ENCODE assay signal across 8 cellular contexts in the genomic region with DNA sequence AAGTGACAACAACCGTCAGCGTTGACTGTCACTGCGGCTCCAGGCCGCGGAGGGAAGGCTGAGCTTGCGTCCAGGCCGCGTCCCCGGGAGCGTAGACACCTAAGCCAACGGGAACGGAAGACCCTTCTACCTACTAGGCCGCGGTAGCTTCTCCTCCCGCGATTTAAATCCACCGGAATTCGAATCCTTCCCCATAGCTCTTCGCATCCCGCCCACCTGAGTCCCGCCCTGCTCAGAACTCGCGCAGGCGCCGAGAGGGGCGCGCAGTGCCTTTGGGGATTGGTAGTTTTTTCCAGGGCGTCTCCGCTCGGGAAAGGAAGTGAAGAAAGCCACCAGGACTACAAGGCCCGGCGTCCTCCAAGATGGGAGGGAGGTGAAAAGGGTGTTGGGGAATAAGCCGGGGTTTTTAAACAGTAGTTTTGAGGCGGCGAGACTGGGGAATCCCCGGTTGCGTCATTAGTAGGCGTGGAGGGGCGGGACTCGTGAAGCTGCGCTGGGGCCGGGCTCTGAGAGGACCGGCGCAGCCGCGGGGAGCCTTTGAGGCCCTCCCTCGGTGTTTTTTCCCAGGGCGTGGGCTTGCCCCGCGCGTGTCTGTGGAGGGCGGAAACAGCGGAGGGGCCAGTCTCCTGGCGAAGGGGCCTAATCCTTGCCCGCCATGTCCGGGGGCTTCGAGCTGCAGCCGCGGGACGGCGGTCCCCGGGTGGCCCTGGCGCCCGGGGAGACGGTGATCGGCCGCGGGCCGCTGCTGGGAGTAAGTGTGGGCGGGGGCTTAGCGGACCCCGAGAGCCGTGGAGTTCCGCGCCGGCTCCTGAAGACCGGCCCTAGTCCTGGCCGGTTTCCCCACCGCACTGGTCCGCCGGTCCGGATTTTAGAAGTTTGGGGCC. TPM values are rescaled to one million over a fixed set of nuclear protein-coding genes. Genes with fewer than 3 reads are reported as not detected.
A peak's percentile ranks its signal among the peaks of the same experiment; 100 is the strongest.
DNase-seq lines count a peak whose midpoint lies in the region; ATAC-seq and TF ChIP-seq lines count a peak whose summit lies in the region.

A gene with protein sequence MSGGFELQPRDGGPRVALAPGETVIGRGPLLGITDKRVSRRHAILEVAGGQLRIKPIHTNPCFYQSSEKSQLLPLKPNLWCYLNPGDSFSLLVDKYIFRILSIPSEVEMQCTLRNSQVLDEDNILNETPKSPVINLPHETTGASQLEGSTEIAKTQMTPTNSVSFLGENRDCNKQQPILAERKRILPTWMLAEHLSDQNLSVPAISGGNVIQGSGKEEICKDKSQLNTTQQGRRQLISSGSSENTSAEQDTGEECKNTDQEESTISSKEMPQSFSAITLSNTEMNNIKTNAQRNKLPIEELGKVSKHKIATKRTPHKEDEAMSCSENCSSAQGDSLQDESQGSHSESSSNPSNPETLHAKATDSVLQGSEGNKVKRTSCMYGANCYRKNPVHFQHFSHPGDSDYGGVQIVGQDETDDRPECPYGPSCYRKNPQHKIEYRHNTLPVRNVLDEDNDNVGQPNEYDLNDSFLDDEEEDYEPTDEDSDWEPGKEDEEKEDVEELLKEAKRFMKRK (plus strand): TSS at position 509 of the 884 bp plus-strand sequence. CDS start 147 bp downstream, at position 656.
A gene with protein sequence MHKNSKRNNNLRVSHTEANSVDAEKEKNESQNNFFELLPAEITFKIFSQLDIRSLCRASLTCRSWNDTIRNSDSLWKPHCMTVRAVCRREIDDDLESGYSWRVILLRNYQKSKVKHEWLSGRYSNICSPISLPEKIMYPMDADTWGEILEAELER (minus strand): TSS at position 218 of the 884 bp plus-strand sequence. CDS start 2,149 bp downstream, outside the sequence.

- peak within 1 kb of the TSS; percentile 89 for H3K4me3 ChIP-seq in H7 (ENCODE audit: insufficient read depth, low read depth, low read length)
- H3K4me3 ChIP-seq in Loucy (ENCODE audit: low read length, poor library complexity, severe bottlenecking), result peak within 1 kb of the TSS; percentile 90
- H3K4me3 ChIP-seq in RWPE2 (ENCODE audit: severe bottlenecking), result peak within 1 kb of the TSS; percentile 80

- H3K9me2 ChIP-seq in Loucy (replicated peaks; ENCODE audit: low read depth, low read length), result no peaks in the 10 kb centered on the region

- peak within 1 kb of the TSS; percentile 49 for H3K27ac ChIP-seq in RWPE2 (ENCODE audit: poor library complexity, severe bottlenecking)

- H3K79me2 ChIP-seq in Loucy (ENCODE audit: insufficient read depth, low read length), result peaks cover 24% of the 10 kb centered on the region

- DNase-seq in ELR (ENCODE audit: low read depth) (peak; percentile 100), H7 (peak; percentile 88), RWPE2 (ENCODE audit: low spot score) (peak; percentile 97), fibroblast of peridontal ligament (ENCODE audit: extremely low read depth) (peak; percentile 99)
- DNase-seq in activated effector memory CD4-positive, alpha-beta T cell treated with Interleukin-2 at 50 U/mL for 16 hours, result peak; percentile 98
- peak; percentile 90 to 99 (median 98) for DNase-seq in naive thymus-derived CD8-positive, alpha-beta T cell
- peak; percentile 98 for DNase-seq in stimulated activated naive B cell treated with anti-CD40 and anti-IgM and Interleukin-4, amounts not matched to agents 10 μg/mL and 1 μg/mL and 100 μg/mL, for 72 hours

- peak within 1 kb of the TSS; percentile 87 to 98 (median 96) for H3K4me3 Mint-ChIP-seq in naive thymus-derived CD8-positive, alpha-beta T cell
- peak within 1 kb of the TSS; percentile 97 to 98 for H3K4me3 Mint-ChIP-seq in stimulated activated naive B cell treated with anti-CD40 and anti-IgM and Interleukin-4, amounts not matched to agents 10 μg/mL and 1 μg/mL and 100 μg/mL, for 72 hours

- peak within 1 kb of the TSS; percentile 95 for H3K4me2 ChIP-seq in Loucy (ENCODE audit: low read depth, low read length, poor library complexity, severe bottlenecking)

- peak; percentile 93 for ATAC-seq in RWPE2 (ENCODE audit: low read depth)
- ATAC-seq in naive thymus-derived CD8-positive, alpha-beta T cell, result peak; percentile 90 to 92
- ATAC-seq in stimulated activated naive B cell treated with anti-CD40 and anti-IgM and Interleukin-4, amounts not matched to agents 10 μg/mL and 1 μg/mL and 100 μg/mL, for 72 hours (replicated peaks), result peak; percentile 94 to 95

- no peaks in the 10 kb centered on the region for H3K9me3 ChIP-seq in Loucy (ENCODE audit: insufficient read depth, low read depth, low read length)
- no peaks in the 10 kb centered on the region for H3K9me3 ChIP-seq in RWPE2 (ENCODE audit: severe bottlenecking)

- no peaks in the 10 kb centered on the region for H3F3A ChIP-seq in Loucy (ENCODE audit: low read depth)

- peak within 1 kb of the TSS; percentile 87 for H2AFZ ChIP-seq in Loucy (ENCODE audit: low read length)

- no peaks in the 10 kb centered on the region for H3K36me3 ChIP-seq in H7 (replicated peaks; ENCODE audit: control insufficient read depth, insufficient read depth, low read length)
- no peaks in the 10 kb centered on the region for H3K36me3 ChIP-seq in Loucy (ENCODE audit: insufficient read depth, low read length)
- H3K36me3 ChIP-seq in RWPE2 (ENCODE audit: low read depth), result no peaks in the 10 kb centered on the region; the same call in 1 of the 2 replicates

- H3K9me3 Mint-ChIP-seq in naive thymus-derived CD8-positive, alpha-beta T cell, result no peaks in the 10 kb centered on the region
- H3K9me3 Mint-ChIP-seq in stimulated activated naive B cell treated with anti-CD40 and anti-IgM and Interleukin-4, amounts not matched to agents 10 μg/mL and 1 μg/mL and 100 μg/mL, for 72 hours, result no peaks in the 10 kb centered on the region

- H4K20me1 ChIP-seq in Loucy (ENCODE audit: insufficient read depth, low read length, poor library complexity, severe bottlenecking), result no peaks in the 10 kb centered on the region

- H3K27me3 Mint-ChIP-seq in naive thymus-derived CD8-positive, alpha-beta T cell, result no peaks in the 10 kb centered on the region
- H3K27me3 Mint-ChIP-seq in stimulated activated naive B cell treated with anti-CD40 and anti-IgM and Interleukin-4, amounts not matched to agents 10 μg/mL and 1 μg/mL and 100 μg/mL, for 72 hours, result no peaks in the 10 kb centered on the region

- POLR2A ChIA-PET in naive thymus-derived CD8-positive, alpha-beta T cell (lab: Charles Lee), result interaction anchor here (0.6 to 2.9 kb wide), 18 partner anchors 11 to 458 kb away, joined by 3 to 19 read pairs (median 5); a partner anchor contains a TSS

- H3K4me1 Mint-ChIP-seq in naive thymus-derived CD8-positive, alpha-beta T cell, result peaks cover 12 to 53% (median 41%) of the 10 kb centered on the region in 4 donors
- peaks cover 13 to 34% of the 10 kb centered on the region in 2 donors for H3K4me1 Mint-ChIP-seq in stimulated activated naive B cell treated with anti-CD40 and anti-IgM and Interleukin-4, amounts not matched to agents 10 μg/mL and 1 μg/mL and 100 μg/mL, for 72 hours

- peaks cover 0 to 4% (median 0%) of the 10 kb centered on the region in 3 donors for H3K36me3 Mint-ChIP-seq in naive thymus-derived CD8-positive, alpha-beta T cell
- peaks cover 0 to 4% of the 10 kb centered on the region in 2 donors for H3K36me3 Mint-ChIP-seq in stimulated activated naive B cell treated with anti-CD40 and anti-IgM and Interleukin-4, amounts not matched to agents 10 μg/mL and 1 μg/mL and 100 μg/mL, for 72 hours

- peak within 1 kb of the TSS; percentile 85 to 98 (median 94) for H3K27ac Mint-ChIP-seq in naive thymus-derived CD8-positive, alpha-beta T cell
- H3K27ac Mint-ChIP-seq in stimulated activated naive B cell treated with anti-CD40 and anti-IgM and Interleukin-4, amounts not matched to agents 10 μg/mL and 1 μg/mL and 100 μg/mL, for 72 hours, result peak within 1 kb of the TSS; percentile 97

- TF ChIP-seq CTCF in Loucy (conservative IDR thresholded peaks at IDR 0.05; ENCODE audit: low read length), result no peak
- TF ChIP-seq CTCF in RWPE2 (IDR thresholded peaks at IDR 0.05; ENCODE audit: poor library complexity, severe bottlenecking), result no peak

- H3K4me1 ChIP-seq in Loucy (ENCODE audit: insufficient read depth, low read length, poor library complexity, severe bottlenecking) (peaks cover 32% of the 10 kb centered on the region), RWPE2 (ENCODE audit: insufficient read depth, poor library complexity, severe bottlenecking) (peaks cover 24% of the 10 kb centered on the region)

- H3K27me3 ChIP-seq in H7 (ENCODE audit: control insufficient read depth, insufficient read depth, low read length) (no peaks in the 10 kb centered on the region), Loucy (ENCODE audit: insufficient read depth, low read length, poor library complexity, severe bottlenecking) (no peaks in the 10 kb centered on the region), RWPE2 (ENCODE audit: insufficient read depth, poor library complexity, severe bottlenecking) (no peaks in the 10 kb centered on the region)

- H3K9ac ChIP-seq in Loucy (ENCODE audit: low read depth, low read length, poor library complexity, severe bottlenecking), result peak within 1 kb of the TSS; percentile 82

RNA-seq across cellular contexts. Expression of the first gene that starts in this region (rescaled TPM):
- total RNA-seq in H7 (2014; rRNA removed; shearing (Covaris generic)), result 2.1 and 5.9 TPM in 2 replicates
- total RNA-seq in naive thymus-derived CD8-positive, alpha-beta T cell, result 1 to 10 TPM; 9.7 TPM
- polyA plus RNA-seq in naive thymus-derived CD8-positive, alpha-beta T cell, result 1 to 10 TPM; 1.4 to 1.6 (median 1.6) TPM

RNA-seq across cellular contexts. Expression of the second gene that starts in this region (rescaled TPM):
- 0.52 and 1.00 TPM in 2 replicates for total RNA-seq in H7 (2014; rRNA removed; shearing (Covaris generic))
- total RNA-seq in naive thymus-derived CD8-positive, alpha-beta T cell, result 1 to 10 TPM; 4.8 to 5.6 TPM
- under 1 TPM; 0.19 to 0.69 (median 0.36) TPM for polyA plus RNA-seq in naive thymus-derived CD8-positive, alpha-beta T cell

Comparison
In these comparisons a context has a peak if more than half of its experiments do, and no peak if none do; other contexts are left out.
1. Peak in every context shown above with its lines: DNase-seq, ATAC-seq, H3K4me3 ChIP-seq and H3K27ac ChIP-seq.